ENCODE assay signal across 10 cellular contexts in genomic region chr5:172852490-172853354, GRCh38. TPM values are rescaled to one million over a fixed set of nuclear protein-coding genes. Genes with fewer than 3 reads are reported as not detected.
DNase-seq lines count a peak whose midpoint lies in the region; ATAC-seq, FAIRE-seq and TF ChIP-seq lines count a peak whose summit lies in the region.
"Had no signal": no experiment of that assay in that cellular context is flagged by ENCODE, and none has a peak within 500 bp of the region (broad histone marks: within the 10 kb centered on the region; RNA-seq: fewer than 3 reads in every experiment).

No MANE protein-coding gene starts in this region.

- H3K4me3 Mint-ChIP-seq in activated B cell treated with CpG ODN at 0.5 μM for 24 hours: no peak overlapping the region

- WGBS in small intestine, 3 donors: 58 to 78% (median 60%) methylated on average over 18 of the region's 18 CpGs
- 80 to 84% methylated on average over 18 of the region's 18 CpGs for WGBS in aorta, 2 donors

- H3K27me3 ChIP-seq in small intestine (ENCODE audit: control insufficient read depth in 2 of 2, insufficient read depth in 2 of 2, low read length in 2 of 2) (no peaks in the 10 kb centered on the region), aorta (ENCODE audit: control insufficient read depth in 1 of 2, insufficient read depth in 2 of 2, low read length in 1 of 2) (no peaks in the 10 kb centered on the region)

- intact Hi-C loops in activated B cell treated with CpG ODN at 0.5 μM for 24 hours (cut with micrococcal nuclease): loop anchor here (5.0 kb wide), 2 partner anchors 60 to 135 kb away; no protein-coding TSS in a partner anchor
- intact Hi-C loops in aorta (cut with DNase I): no loop called here

- no peak for FAIRE-seq in small intestine (lab: Jason Lieb, UNC)

- POLR2A ChIA-PET in activated B cell treated with CpG ODN at 0.5 μM for 24 hours (lab: Charles Lee): interaction anchor here (0.7 to 5.1 kb wide), 5 partner anchors 12 to 88 kb away, joined by 3 to 91 read pairs (median 4); partner anchors contain the start of gene DUSP1

- CTCF ChIA-PET in activated B cell treated with CpG ODN at 0.5 μM for 24 hours (lab: Charles Lee): interaction anchor here (0.8 kb wide), 1 partner anchor 76 kb away, joined by 3 read pairs; no protein-coding TSS in a partner anchor

- peaks cover 17% of the 10 kb centered on the region in 2 donors for H3K4me1 ChIP-seq in small intestine (ENCODE audit: control insufficient read depth in 2 of 2, insufficient read depth in 1 of 2, low read depth in 1 of 2, low read length in 1 of 2)
- H3K4me1 ChIP-seq in aorta (ENCODE audit: control insufficient read depth in 1 of 2, insufficient read depth in 2 of 2, low read length in 2 of 2): no peaks in the 10 kb centered on the region

- H3K9me3 ChIP-seq in small intestine (ENCODE audit: control insufficient read depth, low read depth) (no peaks in the 10 kb centered on the region), aorta (ENCODE audit: control insufficient read depth, low read length) (no peaks in the 10 kb centered on the region)

- H3K27ac Mint-ChIP-seq in activated B cell treated with CpG ODN at 0.5 μM for 24 hours: peak overlapping the region; percentile 88

- ATAC-seq in activated B cell treated with CpG ODN at 0.5 μM for 24 hours (ENCODE audit: low read depth) (no peak), aorta (ENCODE audit: low FRiP score) (no peak), GM21786 (IDR thresholded peaks at IDR 0.05; ENCODE audit: unreplicated experiment) (no peak), GM19035 (IDR thresholded peaks at IDR 0.05; ENCODE audit: unreplicated experiment) (no peak)

- H3K36me3 ChIP-seq in small intestine (ENCODE audit: control insufficient read depth in 2 of 2, insufficient read depth in 2 of 2, low read length in 2 of 2) (peaks cover 0 to 1% of the 10 kb centered on the region in 2 donors), aorta (ENCODE audit: control insufficient read depth in 1 of 2, insufficient read depth in 2 of 2, low read length in 1 of 2) (no peaks in the 10 kb centered on the region)

- H3K27ac ChIP-seq in small intestine (ENCODE audit: low read depth in 1 of 2, low read length in 1 of 2) (peak overlapping the region; percentile 74 to 89), aorta (ENCODE audit: low read depth in 1 of 2, low read length in 2 of 2) (peak overlapping the region in 1 of 2 donors; percentile 9)

- peaks cover 34% of the 10 kb centered on the region for H3K36me3 Mint-ChIP-seq in activated B cell treated with CpG ODN at 0.5 μM for 24 hours (ENCODE audit: low read depth)

- TF ChIP-seq CTCF in activated B cell treated with CpG ODN at 0.5 μM for 24 hours (IDR thresholded peaks at IDR 0.05) (no peak), fibroblast of villous mesenchyme (IDR thresholded peaks at IDR 0.05; ENCODE audit: insufficient read depth, low read depth, low read length) (no peak)

- peaks cover 64% of the 10 kb centered on the region for H3K4me1 Mint-ChIP-seq in activated B cell treated with CpG ODN at 0.5 μM for 24 hours

- no peaks in the 10 kb centered on the region for H3K27me3 Mint-ChIP-seq in activated B cell treated with CpG ODN at 0.5 μM for 24 hours

- no peaks in the 10 kb centered on the region for H3K9me3 Mint-ChIP-seq in activated B cell treated with CpG ODN at 0.5 μM for 24 hours

- DNase-seq in GF-D8 (lab: John Stamatoyannopoulos, UW) (peak; percentile 29), activated B cell treated with CpG ODN at 0.5 μM for 24 hours (no peak), fibroblast of villous mesenchyme (ENCODE audit: low read depth) (peak; percentile 33), small intestine (peak; percentile 96), COLO668 (lab: John Stamatoyannopoulos, UW; ENCODE audit: unreplicated experiment) (no peak), aorta (no peak)
- DNase-seq: activated CD4-positive, CD25-positive, alpha-beta regulatory T cell treated with anti-CD3 and anti-CD28 coated beads, Interleukin-2, amount 50 U/mL, for 72 hours; stimulated activated naive CD4-positive, alpha-beta T cell had no signal

- H3K4me3 ChIP-seq in fibroblast of villous mesenchyme (ENCODE audit: low read depth, low read length) (no peak overlapping the region), small intestine (ENCODE audit: low read depth in 1 of 2, low read length in 2 of 2) (no peak overlapping the region), aorta (ENCODE audit: low read length in 2 of 2) (no peak overlapping the region)

RNA-seq across cellular contexts. Expression of gene ERGIC1, which starts 18.7 kb away (rescaled TPM):
- total RNA-seq in activated B cell treated with CpG ODN at 0.5 μM for 24 hours (69.6 and 72.5 TPM in 2 replicates), fibroblast of villous mesenchyme (89.5 and 139 TPM in 2 replicates), aorta (100 to 1,000 TPM; 135 to 170 TPM)
- polyA plus RNA-seq in small intestine (100 to 1,000 TPM in 1 of 3 donors, 10 to 100 TPM in 2; 58.1 to 127 (median 64.2) TPM), aorta (100 to 1,000 TPM; 122 to 125 TPM)

Comparison
In these comparisons a context has a peak if more than half of its experiments do, and no peak if none do; other contexts are left out.
1. DNase-seq: peak in GF-D8 (single experiment), fibroblast of villous mesenchyme (single experiment) and small intestine (single experiment); none in activated B cell treated with CpG ODN at 0.5 μM for 24 hours (single experiment), COLO668 (single experiment) and aorta (0 of 2).